In genomic region chr5:71695561-71695960, GRCh38 we compare ENCODE assay signal across 14 cellular contexts. TPM values are rescaled to one million over a fixed set of nuclear protein-coding genes. Genes with fewer than 3 reads are reported as not detected.
DNase-seq lines count a peak whose midpoint lies in the region; ATAC-seq and TF ChIP-seq lines count a peak whose summit lies in the region.
"Had no signal": no experiment of that assay in that cellular context is flagged by ENCODE, and none has a peak within 500 bp of the region (broad histone marks: within the 10 kb centered on the region; RNA-seq: fewer than 3 reads in every experiment).

No MANE protein-coding gene starts in this region.

- no peaks in the 10 kb centered on the region for H3K79me2 ChIP-seq in smooth muscle cell (ENCODE audit: low read depth)

- H3K4me1 ChIP-seq in smooth muscle cell (ENCODE audit: low read depth): peaks cover 13% of the 10 kb centered on the region

- H3K4me3 ChIP-seq in SK-N-MC (peak overlapping the region; percentile 9; the same call in 1 of the 2 replicates), fibroblast of villous mesenchyme (ENCODE audit: low read depth, low read length) (no peak overlapping the region), smooth muscle cell (no peak overlapping the region)
- H3K4me3 ChIP-seq: GM23248 had no signal

- H3K36me3 ChIP-seq in SK-N-MC (ENCODE audit: insufficient read depth, low read length): no peaks in the 10 kb centered on the region
- H3K36me3 ChIP-seq in smooth muscle cell (ENCODE audit: low read depth): no peaks in the 10 kb centered on the region

- peak overlapping the region; percentile 95 for H3K27ac ChIP-seq in SK-N-MC
- no peak overlapping the region for H3K27ac ChIP-seq in smooth muscle cell (ENCODE audit: low read depth)
- H3K27ac ChIP-seq: C4-2B, GM23248 had no signal

- no peaks in the 10 kb centered on the region for H4K20me1 ChIP-seq in smooth muscle cell (ENCODE audit: low read depth)

- H3K27ac Mint-ChIP-seq in endothelial cell (ENCODE audit: unreplicated experiment): no peak overlapping the region

- peak overlapping the region; percentile 12 for H3K4me2 ChIP-seq in smooth muscle cell

- H3K9me3 ChIP-seq in SK-N-MC (ENCODE audit: low read depth, low read length) (no peaks in the 10 kb centered on the region), smooth muscle cell (replicated peaks; ENCODE audit: low read depth) (no peaks in the 10 kb centered on the region)

- no peaks in the 10 kb centered on the region for H3K27me3 Mint-ChIP-seq in endothelial cell (ENCODE audit: unreplicated experiment)

- peaks cover 6% of the 10 kb centered on the region for H3F3A ChIP-seq in smooth muscle cell (ENCODE audit: low read depth)

- H3K27me3 ChIP-seq in smooth muscle cell (ENCODE audit: low read depth): no peaks in the 10 kb centered on the region

- no peak for ATAC-seq in GM21526 (IDR thresholded peaks at IDR 0.05; ENCODE audit: low FRiP score, unreplicated experiment)
- ATAC-seq: HCT116 had no signal

- H3K4me1 Mint-ChIP-seq in endothelial cell (ENCODE audit: unreplicated experiment): peaks cover 63% of the 10 kb centered on the region

- no peak for TF ChIP-seq CTCF in fibroblast of villous mesenchyme (IDR thresholded peaks at IDR 0.05; ENCODE audit: insufficient read depth, low read depth, low read length)
- no peak for TF ChIP-seq CTCF in smooth muscle cell (IDR thresholded peaks at IDR 0.05; ENCODE audit: borderline replicate concordance, insufficient read depth, poor library complexity, severe bottlenecking)
- no peak for TF ChIP-seq CTCF in endothelial cell (IDR thresholded peaks at IDR 0.05; ENCODE audit: unreplicated experiment)

- no peak overlapping the region for H2AFZ ChIP-seq in smooth muscle cell (ENCODE audit: low read depth)
- H2AFZ ChIP-seq: GM23248 had no signal

- H3K36me3 Mint-ChIP-seq in endothelial cell (ENCODE audit: low read depth, unreplicated experiment): peaks cover 4% of the 10 kb centered on the region

- H3K9ac ChIP-seq in SK-N-MC (ENCODE audit: insufficient read length) (peak overlapping the region; percentile 1), smooth muscle cell (ENCODE audit: low read depth) (no peak overlapping the region)
- H3K9ac ChIP-seq: GM23248 had no signal

- no peak overlapping the region for H3K4me3 Mint-ChIP-seq in endothelial cell (ENCODE audit: unreplicated experiment)

- DNase-seq in EH (ENCODE audit: low read depth): peak; percentile 9
- DNase-seq in SK-N-MC (ENCODE audit: low read depth, low spot score): no peak
- peak; percentile 9 for DNase-seq in fibroblast of villous mesenchyme (ENCODE audit: low read depth)
- DNase-seq in smooth muscle cell (lab: John Stamatoyannopoulos, UW; ENCODE audit: unreplicated experiment): no peak
- no peak for DNase-seq in endothelial cell (ENCODE audit: low spot score)
- DNase-seq in HuH-7.5 (ENCODE audit: low spot score): no peak
- DNase-seq: DMS53, GM23248, NCI-H1436 treated with DMSO at 0.1 percent for 48 hours, NCI-H748 treated with DMSO at 0.1 percent for 48 hours had no signal

- no peaks in the 10 kb centered on the region for H3K9me3 Mint-ChIP-seq in endothelial cell (ENCODE audit: unreplicated experiment)

RNA-seq across cellular contexts. Expression of gene CARTPT, which starts 23.5 kb away (rescaled TPM):
- total RNA-seq in fibroblast of villous mesenchyme (not detected in 2 replicates), smooth muscle cell (not detected in 2 replicates), endothelial cell (ENCODE audit: unreplicated experiment) (148 TPM)
- not detected in 2 replicates for polyA plus RNA-seq in smooth muscle cell
- total RNA-seq: GM23248, HT-29 had no signal
- polyA plus RNA-seq: GM23248 had no signal

Comparison
In these comparisons a context has a peak if more than half of its experiments do, and no peak if none do; other contexts are left out.
1. DNase-seq: peak in EH (single experiment) and fibroblast of villous mesenchyme (single experiment); none in SK-N-MC (single experiment), smooth muscle cell (single experiment), endothelial cell (single experiment) and HuH-7.5 (single experiment).
2. RNA of gene CARTPT, which starts 23.5 kb away (total RNA-seq): 148 TPM in endothelial cell (single experiment); not detected in fibroblast of villous mesenchyme and not detected in smooth muscle cell; every median in the first group is over 100 times any median in the second.